25 cellular contexts compared by ENCODE assay signal in the genomic region with DNA sequence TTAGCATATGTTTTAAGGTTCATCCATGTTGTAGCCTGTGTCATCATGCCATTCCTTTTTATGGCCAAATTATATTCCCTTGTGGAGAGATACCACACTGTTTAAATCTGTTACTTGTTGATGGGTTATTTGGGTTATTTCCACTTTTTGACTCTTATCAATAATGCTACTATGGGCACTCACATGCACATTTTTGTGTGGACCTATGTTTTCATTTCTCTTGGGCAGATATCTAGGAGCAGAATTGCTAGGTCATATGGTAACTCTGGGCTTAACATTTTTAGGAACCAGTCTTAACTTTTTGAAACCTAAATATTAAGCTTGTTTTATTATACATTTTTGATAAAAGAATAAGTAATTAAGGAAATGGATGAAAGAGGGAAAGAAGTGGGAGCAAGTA. TPM values are rescaled to one million over a fixed set of nuclear protein-coding genes. Genes with fewer than 3 reads are reported as not detected.
DNase-seq lines count a peak whose midpoint lies in the region; ATAC-seq, FAIRE-seq and TF ChIP-seq lines count a peak whose summit lies in the region.
"Had no signal": no experiment of that assay in that cellular context is flagged by ENCODE, and none has a peak within 500 bp of the region (broad histone marks: within the 10 kb centered on the region; RNA-seq: fewer than 3 reads in every experiment).

No MANE protein-coding gene starts in this region.

- intact Hi-C loops in kidney (cut with DNase I) (no loop called here), left colon (cut with DNase I, micrococcal nuclease) (no loop called here)

- H3K27ac Mint-ChIP-seq in brain (peak overlapping the region in 2 of 5 experiments; percentile 59 to 96), neural crest cell (ENCODE audit: unreplicated experiment) (no peak overlapping the region)
- H3K27ac Mint-ChIP-seq: CD14-positive monocyte; CD4-positive, alpha-beta memory T cell; CD4-positive, CD25-positive, alpha-beta regulatory T cell had no signal

- no peak overlapping the region for H3K4me3 ChIP-seq in kidney (ENCODE audit: low read length in 2 of 2)
- H3K4me3 ChIP-seq: BLaER1, GM12878 had no signal

- DNase-seq in neural crest cell (ENCODE audit: low read depth, low spot score): no peak
- no peak for DNase-seq in kidney
- DNase-seq in left colon: no peak
- DNase-seq: 8988T; ACHN; BE2C; C1 segment of cervical spinal cord; CD4-positive, alpha-beta memory T cell; CD4-positive, CD25-positive, alpha-beta regulatory T cell; CD8-positive, alpha-beta memory T cell; COR-L47; DMS 273 treated with DMSO at 0.1 percent for 48 hours; DMS153; DMS53; DMS79; DND-41; EL; GDM1 had no signal

- H3K4me3 Mint-ChIP-seq in brain (peak overlapping the region in 3 of 5 experiments; percentile 66 to 91 (median 88)), neural crest cell (peak overlapping the region; percentile 9)
- H3K4me3 Mint-ChIP-seq: CD4-positive, alpha-beta memory T cell; CD4-positive, CD25-positive, alpha-beta regulatory T cell; CD8-positive, alpha-beta memory T cell had no signal

- no peak overlapping the region for H3K9ac ChIP-seq in kidney (ENCODE audit: low read length in 2 of 2)
- H3K9ac ChIP-seq: BLaER1 had no signal

- H3K27me3 Mint-ChIP-seq in brain: peaks cover 18% of the 10 kb centered on the region
- H3K27me3 Mint-ChIP-seq in neural crest cell (ENCODE audit: low read depth): no peaks in the 10 kb centered on the region

- H3K36me3 ChIP-seq in kidney (ENCODE audit: control insufficient read depth in 1 of 2, insufficient read depth in 2 of 2, low read length in 2 of 2): no peaks in the 10 kb centered on the region
- H3K36me3 ChIP-seq: BE2C, BLaER1 had no signal

- H3K4me1 ChIP-seq in kidney (ENCODE audit: control insufficient read depth in 1 of 2, insufficient read depth in 1 of 2, low read depth in 1 of 2, low read length in 2 of 2): peaks cover 0 to 3% of the 10 kb centered on the region in 2 donors

- peaks cover 0 to 16% (median 12%) of the 10 kb centered on the region in 5 experiments for H3K9me3 Mint-ChIP-seq in brain
- no peaks in the 10 kb centered on the region for H3K9me3 Mint-ChIP-seq in neural crest cell
- H3K9me3 Mint-ChIP-seq: CD4-positive, alpha-beta memory T cell; CD8-positive, alpha-beta memory T cell had no signal

- no peaks in the 10 kb centered on the region for H3K9me3 ChIP-seq in kidney (ENCODE audit: control insufficient read depth in 1 of 2, low read length in 2 of 2)
- H3K9me3 ChIP-seq: BE2C had no signal

- H3K36me3 Mint-ChIP-seq in brain (peaks cover 7% of the 10 kb centered on the region), neural crest cell (ENCODE audit: low read depth) (peaks cover 6% of the 10 kb centered on the region)
- H3K36me3 Mint-ChIP-seq: CD14-positive monocyte; CD4-positive, alpha-beta memory T cell; CD4-positive, CD25-positive, alpha-beta regulatory T cell; CD8-positive, alpha-beta memory T cell had no signal

- H3K4me1 Mint-ChIP-seq in brain (peaks cover 56% of the 10 kb centered on the region), neural crest cell (peaks cover 29% of the 10 kb centered on the region)

- H3K27ac ChIP-seq in kidney (ENCODE audit: low read depth in 2 of 2, low read length in 2 of 2): no peak overlapping the region
- H3K27ac ChIP-seq: BLaER1 had no signal

- FAIRE-seq in kidney (lab: Jason Lieb, UNC): no peak
- FAIRE-seq: A204.1, GM18507 had no signal

- no peak for TF ChIP-seq CTCF in brain (conservative IDR thresholded peaks at IDR 0.05)
- no peak for TF ChIP-seq CTCF in neural crest cell (conservative IDR thresholded peaks at IDR 0.05)
- TF ChIP-seq CTCF in kidney (IDR thresholded peaks at IDR 0.05; ENCODE audit: borderline replicate concordance, extremely low read depth, insufficient read depth): no peak

- ATAC-seq in GM19328 (IDR thresholded peaks at IDR 0.05; ENCODE audit: unreplicated experiment) (no peak), left colon (no peak)
- ATAC-seq: GM12878 had no signal

RNA-seq across cellular contexts. Expression of a gene that starts 4.0 kb away (rescaled TPM):
- polyA plus RNA-seq in brain (ENCODE audit: insufficient read depth, low read depth, low replicate concordance) (13.4 TPM), kidney (ENCODE audit: insufficient read depth, low read depth, low replicate concordance) (7.9 TPM)
- total RNA-seq in neural crest cell (36.7 and 40.1 TPM in 2 replicates), kidney (35.9 TPM), left colon (10 to 100 TPM in 1 of 2 donors, 1 to 10 TPM in 1; 3.8 to 14.5 TPM)
- total RNA-seq: CD4-positive, CD25-positive, alpha-beta regulatory T cell had no signal
- polyA plus RNA-seq: CD14-positive monocyte; CD4-positive, alpha-beta memory T cell; CD4-positive, CD25-positive, alpha-beta regulatory T cell; CD8-positive, alpha-beta memory T cell had no signal
